ENCODE assay signal across 8 cellular contexts in the genomic region with DNA sequence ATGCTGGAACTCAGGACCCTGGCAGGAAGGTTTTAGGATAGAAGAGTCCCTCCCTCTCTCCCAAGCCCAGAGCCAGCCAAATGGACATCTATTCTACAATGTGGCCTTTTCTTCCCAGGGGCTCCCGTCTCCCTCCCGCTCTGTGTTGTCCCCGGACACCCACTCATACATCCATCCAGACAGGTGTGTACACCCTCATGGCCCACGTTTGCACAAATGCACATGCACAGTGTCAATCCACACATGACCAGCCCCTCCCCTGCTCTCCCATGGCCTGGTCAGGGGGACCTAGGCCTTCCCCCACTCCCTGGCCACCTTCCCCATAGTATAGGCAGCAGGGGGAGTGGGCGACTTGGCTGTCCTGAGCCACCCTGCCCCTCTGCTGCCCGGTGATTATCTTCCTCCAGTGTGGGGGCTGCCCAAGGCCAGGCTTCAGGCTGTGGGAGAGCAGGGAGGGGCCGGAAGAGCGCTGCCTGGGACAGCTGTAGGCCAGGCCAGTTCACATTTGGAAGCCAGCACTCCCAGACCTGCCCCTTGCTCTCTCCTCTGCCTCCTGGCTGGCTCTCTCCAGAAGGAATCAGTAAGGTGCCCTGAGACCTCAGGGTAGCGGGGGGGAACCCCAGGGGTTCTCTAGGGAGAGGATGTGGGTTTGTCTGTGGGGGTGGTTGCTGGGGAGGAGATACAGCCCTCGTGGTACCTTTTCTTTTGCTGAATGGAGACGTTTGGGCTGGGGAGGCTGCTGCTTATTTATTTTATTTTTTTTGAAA. TPM values are rescaled to one million over a fixed set of nuclear protein-coding genes. Genes with fewer than 3 reads are reported as not detected.
A peak's percentile ranks its signal among the peaks of the same experiment; 100 is the strongest.
DNase-seq lines count a peak whose midpoint lies in the region; ATAC-seq, FAIRE-seq and TF ChIP-seq lines count a peak whose summit lies in the region.

No MANE protein-coding gene starts in this region.

- H3K14ac ChIP-seq in H1 (ENCODE audit: insufficient read length) = no peak overlapping the region

- 83% methylated on average over 11 of the region's 11 CpGs; no CpG with 5 or more reads in 1 of the 2 experiments for WGBS in H1 (ENCODE audit: extremely low coverage in 1 of 2, insufficient coverage in 1 of 2, insufficient read length in 1 of 2, insufficient replicate concordance in 2 of 2, low coverage in 1 of 2, low lambda C conversion rate in 2 of 2, missing lambda C conversion rate in 1 of 2), 2 experiments
- 58% methylated on average over 9 of the region's 11 CpGs for WGBS in suprapubic skin

- no peak overlapping the region for H2BK120ac ChIP-seq in H1 (replicated peaks; ENCODE audit: low read depth, low read length)

- no peak overlapping the region for H2BK20ac ChIP-seq in H1 (ENCODE audit: low read length)

- TF ChIP-seq POLR2A in H1 (IDR thresholded peaks at IDR 0.05; ENCODE audit: control extremely low read depth in 1 of 2, low read depth in 2 of 2, low read length in 2 of 2) (no peak), suprapubic skin (IDR thresholded peaks at IDR 0.05) (no peak)

- H2AFZ ChIP-seq in H1 (ENCODE audit: low read length) = no peak overlapping the region

- peak overlapping the region; percentile 44 for H3K4me3 ChIP-seq in CD8-positive, alpha-beta T cell (ENCODE audit: low read depth, low read length)
- H3K4me3 ChIP-seq in H1 (ENCODE audit: extremely low read depth in 1 of 4, insufficient read depth in 2 of 4, low read depth in 3 of 4, low read length in 4 of 4) = no peak overlapping the region
- no peak overlapping the region for H3K4me3 ChIP-seq in upper lobe of right lung
- no peak overlapping the region for H3K4me3 ChIP-seq in suprapubic skin

- no peaks in the 10 kb centered on the region for H3K9me3 Mint-ChIP-seq in CD8-positive, alpha-beta T cell

- no peak overlapping the region for H3K9ac ChIP-seq in H1 (replicated peaks in 1 of 4; ENCODE audit: extremely low read depth in 1 of 4, low read depth in 3 of 4, low read length in 3 of 4)

- intact Hi-C loops in CD8-positive, alpha-beta T cell (cut with DNase I, micrococcal nuclease) = loop anchor here in 1 of 2 experiments (10.0 kb wide), 2 partner anchors 650 to 840 kb away; a partner anchor contains a TSS
- intact Hi-C loops in upper lobe of right lung (cut with DNase I) = no loop called here

- TF ChIP-seq CTCF in CD8-positive, alpha-beta T cell (IDR thresholded peaks at IDR 0.05) = no peak
- TF ChIP-seq CTCF in H1 (IDR thresholded peaks at IDR 0.05; ENCODE audit: control extremely low read depth in 1 of 3, insufficient read depth in 1 of 3, low read depth in 1 of 3, low read length in 3 of 3) (no peak), upper lobe of right lung (IDR thresholded peaks at IDR 0.05) (no peak), suprapubic skin (IDR thresholded peaks at IDR 0.05) (no peak)

- CTCF ChIA-PET in CD8-positive, alpha-beta T cell (lab: Charles Lee) = interaction anchor here (0.6 to 2.1 kb wide), 4 partner anchors 9 to 111 kb away, joined by 3 to 11 read pairs (median 7); no protein-coding TSS in a partner anchor
- CTCF ChIA-PET in H1 (lab: Charles Lee; ENCODE audit: partially characterized antibody) = interaction anchor here (1.2 to 10.1 kb wide), 6 partner anchors 9 to 25 kb away, joined by 3 to 77 read pairs (median 10); no protein-coding TSS in a partner anchor
- CTCF ChIA-PET in HEK293T (lab: Yijun Ruan, JAX) = interaction anchor here (1.2 to 3.3 kb wide), 3 partner anchors 9 to 12 kb away, joined by 3 to 13 read pairs (median 7); no protein-coding TSS in a partner anchor

- no peak overlapping the region for H2AK5ac ChIP-seq in H1 (ENCODE audit: low read depth, low read length)

- H3K4me1 ChIP-seq in CD8-positive, alpha-beta T cell (ENCODE audit: insufficient read depth, low read length) = peaks cover 65% of the 10 kb centered on the region
- peaks cover 2 to 25% (median 14%) of the 10 kb centered on the region in 4 experiments for H3K4me1 ChIP-seq in H1 (replicated peaks in 1 of 4; ENCODE audit: control insufficient read depth in 3 of 4, insufficient read depth in 4 of 4, low read length in 3 of 4)
- peaks cover 11% of the 10 kb centered on the region for H3K4me1 ChIP-seq in upper lobe of right lung
- peaks cover 11% of the 10 kb centered on the region for H3K4me1 ChIP-seq in suprapubic skin

- H3K36me3 Mint-ChIP-seq in CD8-positive, alpha-beta T cell = peaks cover 7% of the 10 kb centered on the region

- no peak overlapping the region for H3K23ac ChIP-seq in H1 (ENCODE audit: insufficient read length)

- H4K8ac ChIP-seq in H1 (ENCODE audit: extremely low read depth, insufficient read depth, low read length) = no peak overlapping the region

- H3K79me2 ChIP-seq in H1 (ENCODE audit: control insufficient read depth in 1 of 2, insufficient read depth in 2 of 2, low read length in 2 of 2) = no peaks in the 10 kb centered on the region

- H3K56ac ChIP-seq in H1 (replicated peaks; ENCODE audit: insufficient read length, low read depth, low read length) = no peak overlapping the region

- no peaks in the 10 kb centered on the region for H3K79me1 ChIP-seq in H1 (ENCODE audit: low read depth, low read length)

- H3K27ac ChIP-seq in CD8-positive, alpha-beta T cell (ENCODE audit: low read depth, low read length) = no peak overlapping the region
- H3K27ac ChIP-seq in H1 (ENCODE audit: low read depth, low read length) = no peak overlapping the region
- no peak overlapping the region for H3K27ac ChIP-seq in upper lobe of right lung
- H3K27ac ChIP-seq in suprapubic skin = no peak overlapping the region

- no peak for TF ChIP-seq RAD21 in H1 (IDR thresholded peaks at IDR 0.05 in 1 of 2, conservative IDR thresholded peaks at IDR 0.05 in 1 of 2; ENCODE audit: low read depth in 2 of 2, low read length in 2 of 2)

- FAIRE-seq in H1 (lab: Jason Lieb, UNC) = no peak
- no peak for FAIRE-seq in frontal cortex (lab: Jason Lieb, UNC)

- peaks cover 58% of the 10 kb centered on the region for H3K4me1 Mint-ChIP-seq in CD8-positive, alpha-beta T cell (ENCODE audit: low read depth)

- POLR2A ChIA-PET in CD8-positive, alpha-beta T cell (lab: Charles Lee) = interaction anchor here (1.3 kb wide), 1 partner anchor 8 kb away, joined by 6 read pairs; no protein-coding TSS in a partner anchor
- POLR2A ChIA-PET in H1 (lab: Charles Lee; ENCODE audit: partially characterized antibody) = interaction anchor here (1.0 to 2.7 kb wide), 2 partner anchors 16 to 154 kb away, joined by 3 to 6 read pairs; a partner anchor contains a TSS
- POLR2A ChIA-PET in HEK293T (lab: Yijun Ruan, JAX) = no interaction called here

- H3K27ac Mint-ChIP-seq in CD8-positive, alpha-beta T cell = peak overlapping the region; percentile 4

- H2BK15ac ChIP-seq in H1 (ENCODE audit: low read length) = peak overlapping the region; percentile 97; the same call in 1 of the 2 replicates

- H3K4me3 Mint-ChIP-seq in CD8-positive, alpha-beta T cell = peak overlapping the region; percentile 63

- TF ChIP-seq EP300 in H1 (IDR thresholded peaks at IDR 0.05; ENCODE audit: borderline replicate concordance in 1 of 2, low read depth in 2 of 2, low read length in 2 of 2) (no peak), suprapubic skin (IDR thresholded peaks at IDR 0.05) (no peak)

- H3K36me3 ChIP-seq in CD8-positive, alpha-beta T cell (ENCODE audit: insufficient read depth, low read length) = no peaks in the 10 kb centered on the region
- H3K36me3 ChIP-seq in H1 (ENCODE audit: control insufficient read depth in 2 of 4, insufficient read depth in 4 of 4, low read length in 3 of 4) = no peaks in the 10 kb centered on the region
- no peaks in the 10 kb centered on the region for H3K36me3 ChIP-seq in upper lobe of right lung
- no peaks in the 10 kb centered on the region for H3K36me3 ChIP-seq in suprapubic skin

- no peaks in the 10 kb centered on the region for H3K9me3 ChIP-seq in CD8-positive, alpha-beta T cell (ENCODE audit: low read length)
- H3K9me3 ChIP-seq in H1 (ENCODE audit: insufficient read depth in 2 of 2, low read depth in 1 of 2, low read length in 1 of 2) (no peaks in the 10 kb centered on the region), upper lobe of right lung (no peaks in the 10 kb centered on the region), suprapubic skin (no peaks in the 10 kb centered on the region)

- no peak overlapping the region for H3K4me2 ChIP-seq in H1 (ENCODE audit: insufficient read depth in 1 of 2, low read depth in 2 of 2, low read length in 2 of 2)

- no peaks in the 10 kb centered on the region for H3K23me2 ChIP-seq in H1 (ENCODE audit: low read depth, low read length)

- ATAC-seq in CD8-positive, alpha-beta T cell = peak; percentile 76
- ATAC-seq in HG02571 (IDR thresholded peaks at IDR 0.05; ENCODE audit: unreplicated experiment) = peak; percentile 41
- no peak for ATAC-seq in upper lobe of right lung

- H3K18ac ChIP-seq in H1 (ENCODE audit: extremely low read depth, low read length) = no peak overlapping the region

- H2BK5ac ChIP-seq in H1 (ENCODE audit: low read depth, low read length) = no peak overlapping the region

- peak overlapping the region; percentile 50; the same call in 1 of the 2 replicates for H2BK12ac ChIP-seq in H1 (ENCODE audit: low read depth, low read length)

- H3K4ac ChIP-seq in H1 (replicated peaks; ENCODE audit: insufficient read length, low read depth, low read length) = no peak overlapping the region

- H4K91ac ChIP-seq in H1 (replicated peaks; ENCODE audit: insufficient read length, low read length) = peak overlapping the region; percentile 60

- no peaks in the 10 kb centered on the region for H3K27me3 Mint-ChIP-seq in CD8-positive, alpha-beta T cell (ENCODE audit: low read depth)

- DNase-seq in CD8-positive, alpha-beta T cell = peak; percentile 47 to 89 (median 74)
- peak; percentile 70 for DNase-seq in T-helper 9 cell
- no peak for DNase-seq in H1 (ENCODE audit: low read depth in 1 of 2, low spot score in 2 of 2)
- peak; percentile 48 for DNase-seq in upper lobe of right lung
- DNase-seq in frontal cortex (ENCODE audit: low spot score in 2 of 2) = no peak
- no peak for DNase-seq in suprapubic skin (ENCODE audit: low spot score in 2 of 2)
- DNase-seq in HEK293T (ENCODE audit: extremely low spot score) = no peak

- no peaks in the 10 kb centered on the region for H3K27me3 ChIP-seq in CD8-positive, alpha-beta T cell (ENCODE audit: insufficient read depth, low read length)
- H3K27me3 ChIP-seq in H1 (replicated peaks in 1 of 4; ENCODE audit: control insufficient read depth in 3 of 4, extremely low read depth in 1 of 4, insufficient read depth in 3 of 4, low read length in 3 of 4) (no peaks in the 10 kb centered on the region), upper lobe of right lung (no peaks in the 10 kb centered on the region), suprapubic skin (no peaks in the 10 kb centered on the region)

- H4K20me1 ChIP-seq in H1 (replicated peaks in 1 of 2; ENCODE audit: control insufficient read depth in 1 of 2, insufficient read depth in 2 of 2, low read length in 2 of 2) = no peaks in the 10 kb centered on the region

- H4K5ac ChIP-seq in H1 (ENCODE audit: insufficient read length, low read depth, low read length) = no peak overlapping the region

RNA-seq across cellular contexts. Expression of a gene that starts 4.1 kb away (rescaled TPM):
- 100 to 1,000 TPM; 106 to 108 TPM for total RNA-seq in CD8-positive, alpha-beta T cell
- not detected in 2 replicates for total RNA-seq in H1 (2021; fragmentation: NEBNext Ultra II Directional; extraction: Animal tissue kit (Norgen Biotek cat#: 25700))
- 0.20 TPM in 2 replicates for polyA plus RNA-seq in H1 (2011; rRNA removed)
- polyA plus RNA-seq in H1 (2011; cell fraction: cytosol; rRNA removed) = 0.31 TPM
- polyA plus RNA-seq in H1 (2011; cell fraction: nucleus; rRNA removed) = 0.46 TPM
- 0.11 to 0.37 TPM (median 0.14 TPM) in 3 of 4 replicates, not detected in the other for polyA plus RNA-seq in H1 (2012, experiment 1 of 2)
- polyA plus RNA-seq in H1 (2012, experiment 2 of 2) = 0.13 TPM
- polyA plus RNA-seq in H1 (2013, experiment 1 of 2) = 0.12 TPM
- polyA plus RNA-seq in H1 (2013, experiment 2 of 2) = 0.11 TPM
- 0.10 TPM in 1 of 2 replicates, not detected in the other for polyA minus RNA-seq in H1 (2011; rRNA and poly(A)+ RNA removed)
- polyA minus RNA-seq in H1 (2011; cell fraction: cytosol; rRNA and poly(A)+ RNA removed) = not detected
- not detected for polyA minus RNA-seq in H1 (2011; cell fraction: nucleus; rRNA and poly(A)+ RNA removed)
- total RNA-seq in upper lobe of right lung (7.3 TPM), frontal cortex (not detected), suprapubic skin (1 to 10 TPM in 1 of 4 donors, under 1 TPM in 2, not detected in 1; 0.42 to 2.7 (median 0.60) TPM)

RNA-seq across cellular contexts. Expression of a gene that starts 19.9 kb away (rescaled TPM):
- total RNA-seq in CD8-positive, alpha-beta T cell = 10 to 100 TPM; 58.4 to 64.2 TPM
- total RNA-seq in H1 (2021; fragmentation: NEBNext Ultra II Directional; extraction: Animal tissue kit (Norgen Biotek cat#: 25700)) = 58.7 and 59.0 TPM in 2 replicates
- polyA plus RNA-seq in H1 (2011; rRNA removed) = 40.3 and 41.7 TPM in 2 replicates
- 39.3 TPM for polyA plus RNA-seq in H1 (2011; cell fraction: cytosol; rRNA removed)
- 35.6 TPM for polyA plus RNA-seq in H1 (2011; cell fraction: nucleus; rRNA removed)
- polyA plus RNA-seq in H1 (2012, experiment 1 of 2) = 35.1 to 57.5 TPM (median 42.3 TPM) in 4 replicates
- 35.7 TPM for polyA plus RNA-seq in H1 (2012, experiment 2 of 2)
- 26.4 TPM for polyA plus RNA-seq in H1 (2013, experiment 1 of 2)
- 26.9 TPM for polyA plus RNA-seq in H1 (2013, experiment 2 of 2)
- polyA minus RNA-seq in H1 (2011; rRNA and poly(A)+ RNA removed) = 20.7 and 22.3 TPM in 2 replicates
- polyA minus RNA-seq in H1 (2011; cell fraction: cytosol; rRNA and poly(A)+ RNA removed) = 23.3 TPM
- 16.2 TPM for polyA minus RNA-seq in H1 (2011; cell fraction: nucleus; rRNA and poly(A)+ RNA removed)
- total RNA-seq in upper lobe of right lung = 106 TPM
- total RNA-seq in frontal cortex = 99.1 TPM
- total RNA-seq in suprapubic skin = 10 to 100 TPM; 41.1 to 46.3 (median 43.0) TPM

RNA-seq across cellular contexts. Expression of a gene that starts 29.1 kb away (rescaled TPM):
- total RNA-seq in CD8-positive, alpha-beta T cell = 1 to 10 TPM; 1.7 to 1.9 TPM
- total RNA-seq in H1 (2021; fragmentation: NEBNext Ultra II Directional; extraction: Animal tissue kit (Norgen Biotek cat#: 25700)) = 0.50 and 1.1 TPM in 2 replicates
- 1.0 and 1.3 TPM in 2 replicates for polyA plus RNA-seq in H1 (2011; rRNA removed)
- polyA plus RNA-seq in H1 (2011; cell fraction: cytosol; rRNA removed) = 0.56 TPM
- 1.6 TPM for polyA plus RNA-seq in H1 (2011; cell fraction: nucleus; rRNA removed)
- polyA plus RNA-seq in H1 (2012, experiment 1 of 2) = 0.36 to 1.2 TPM (median 0.82 TPM) in 4 replicates
- polyA plus RNA-seq in H1 (2012, experiment 2 of 2) = 0.59 TPM
- polyA plus RNA-seq in H1 (2013, experiment 1 of 2) = 1.0 TPM
- 1.0 TPM for polyA plus RNA-seq in H1 (2013, experiment 2 of 2)
- polyA minus RNA-seq in H1 (2011; rRNA and poly(A)+ RNA removed) = 0.66 and 0.91 TPM in 2 replicates
- 2.3 TPM for polyA minus RNA-seq in H1 (2011; cell fraction: cytosol; rRNA and poly(A)+ RNA removed)
- polyA minus RNA-seq in H1 (2011; cell fraction: nucleus; rRNA and poly(A)+ RNA removed) = 1.7 TPM
- total RNA-seq in upper lobe of right lung (1.8 TPM), frontal cortex (0.41 TPM), suprapubic skin (1 to 10 TPM; 1.6 to 4.9 (median 4.1) TPM)

RNA-seq across cellular contexts. Expression of a gene that starts 41.7 kb away (rescaled TPM):
- total RNA-seq in CD8-positive, alpha-beta T cell = not detected
- total RNA-seq in H1 (2021; fragmentation: NEBNext Ultra II Directional; extraction: Animal tissue kit (Norgen Biotek cat#: 25700)) = 0.08 and 0.13 TPM in 2 replicates
- 0.23 and 0.25 TPM in 2 replicates for polyA plus RNA-seq in H1 (2011; rRNA removed)
- polyA plus RNA-seq in H1 (2011; cell fraction: cytosol; rRNA removed) = 0.16 TPM
- 0.17 TPM for polyA plus RNA-seq in H1 (2011; cell fraction: nucleus; rRNA removed)
- polyA plus RNA-seq in H1 (2012, experiment 1 of 2) = 0.18 to 0.20 TPM (median 0.20 TPM) in 4 replicates
- 0.09 TPM for polyA plus RNA-seq in H1 (2012, experiment 2 of 2)
- polyA plus RNA-seq in H1 (2013, experiment 1 of 2) = 0.10 TPM
- polyA plus RNA-seq in H1 (2013, experiment 2 of 2) = 0.15 TPM
- polyA minus RNA-seq in H1 (2011; rRNA and poly(A)+ RNA removed) = 0.13 and 0.22 TPM in 2 replicates
- not detected for polyA minus RNA-seq in H1 (2011; cell fraction: cytosol; rRNA and poly(A)+ RNA removed)
- polyA minus RNA-seq in H1 (2011; cell fraction: nucleus; rRNA and poly(A)+ RNA removed) = 0.50 TPM
- total RNA-seq in upper lobe of right lung (0.06 TPM), frontal cortex (0.82 TPM), suprapubic skin (not detected)

Comparison
In these comparisons a context has a peak if more than half of its experiments do, and no peak if none do; other contexts are left out.
1. DNase-seq: peak in CD8-positive, alpha-beta T cell (7 of 7), T-helper 9 cell (single experiment) and upper lobe of right lung (single experiment); none in H1 (0 of 2), frontal cortex (0 of 2), suprapubic skin (0 of 2) and HEK293T (single experiment).
2. RNA of a gene that starts 4.1 kb away (total RNA-seq): 106 to 108 TPM in CD8-positive, alpha-beta T cell; 7.3 TPM in upper lobe of right lung (single experiment), 0.42 to 2.7 TPM in suprapubic skin, not detected in H1 and not detected in frontal cortex (single experiment); every median in the first group is over 10 times any median in the second.